Comparison of ENCODE assay signal across 14 cellular contexts in genomic region chr14:68322970-68323620, GRCh38.
"Had no signal": no experiment of that assay in that cellular context is flagged by ENCODE, and none has a peak within 500 bp of the region (broad histone marks: within the 10 kb centered on the region; RNA-seq: fewer than 3 reads in every experiment).

No MANE protein-coding gene starts in this region.

- H3K27me3 Mint-ChIP-seq: activated B cell treated with CpG ODN at 0.5 μM for 24 hours; activated naive CD4-positive, alpha-beta T cell treated with anti-CD3 and anti-CD28 coated beads, Interleukin-2, amount 50 U/mL, for 24 hours; progenitor cell of endocrine pancreas; stimulated activated naive CD8-positive, alpha-beta T cell treated with anti-CD3 and anti-CD28 coated beads, Interleukin-15, amount 100 ng/mL, for 72 hours; T-helper 17 cell had no signal

- ATAC-seq: esophagus mucosa; left colon; stimulated activated naive CD8-positive, alpha-beta T cell treated with anti-CD3 and anti-CD28 coated beads, Interleukin-15, amount 100 ng/mL, for 72 hours; T-helper 17 cell had no signal

- H3K27ac ChIP-seq: neutrophil had no signal

- H3K9me3 Mint-ChIP-seq: activated B cell treated with CpG ODN at 0.5 μM for 24 hours; activated naive CD4-positive, alpha-beta T cell treated with anti-CD3 and anti-CD28 coated beads, Interleukin-2, amount 50 U/mL, for 24 hours; activated T-helper 2 cell treated with anti-CD3 and anti-CD28 coated beads, Interferon-gamma antibody, Interleukin-2, Interleukin-4, amounts not matched to agents 10 μg/mL and 5 μg/mL and 100 μg/mL, durations not matched to agents 14 hours and 24 hours and 36 hours; stimulated activated naive CD8-positive, alpha-beta T cell treated with anti-CD3 and anti-CD28 coated beads, Interleukin-15, amount 100 ng/mL, for 72 hours had no signal

- FAIRE-seq: endometrium had no signal

- DNase-seq: activated B cell treated with CpG ODN at 0.5 μM for 24 hours; cerebellar nuclear complex; left colon; mesendoderm; sigmoid colon; stimulated activated CD4-positive, alpha-beta T cell treated with anti-CD3 and anti-CD28 coated beads, Interleukin-2, amount 100 ng/mL, for 24 hours; stimulated activated naive CD8-positive, alpha-beta T cell treated with anti-CD3 and anti-CD28 coated beads, Interleukin-15, amount 100 ng/mL, for 72 hours; T-helper 17 cell had no signal

- H3K4me3 Mint-ChIP-seq: activated B cell treated with CpG ODN at 0.5 μM for 24 hours; activated naive CD4-positive, alpha-beta T cell treated with anti-CD3 and anti-CD28 coated beads, Interleukin-2, amount 50 U/mL, for 24 hours; stimulated activated naive CD8-positive, alpha-beta T cell treated with anti-CD3 and anti-CD28 coated beads, Interleukin-15, amount 100 ng/mL, for 72 hours; T-helper 17 cell had no signal

- H3K27ac Mint-ChIP-seq: activated B cell treated with CpG ODN at 0.5 μM for 24 hours; activated naive CD4-positive, alpha-beta T cell treated with anti-CD3 and anti-CD28 coated beads, Interleukin-2, amount 50 U/mL, for 24 hours; activated T-helper 2 cell treated with anti-CD3 and anti-CD28 coated beads, Interferon-gamma antibody, Interleukin-2, Interleukin-4, amounts not matched to agents 10 μg/mL and 5 μg/mL and 100 μg/mL, durations not matched to agents 14 hours and 24 hours and 36 hours; progenitor cell of endocrine pancreas; T-helper 17 cell had no signal
